Comparison of ENCODE assay signal across 20 cellular contexts in genomic region chr14:95470942-95471499, GRCh38. TPM values are rescaled to one million over a fixed set of nuclear protein-coding genes. Genes with fewer than 3 reads are reported as not detected.
DNase-seq lines count a peak whose midpoint lies in the region; ATAC-seq lines count a peak whose summit lies in the region.
"Had no signal": no experiment of that assay in that cellular context is flagged by ENCODE, and none has a peak within 500 bp of the region (broad histone marks: within the 10 kb centered on the region; RNA-seq: fewer than 3 reads in every experiment).

No MANE protein-coding gene starts in this region.

- H3K9me3 ChIP-seq in muscle layer of duodenum (ENCODE audit: control insufficient read depth in 1 of 2, low read length in 2 of 2), result no peaks in the 10 kb centered on the region
- H3K9me3 ChIP-seq: colonic mucosa, ovary, SK-N-SH, tibial nerve had no signal

- peaks cover 21% of the 10 kb centered on the region for H3K36me3 Mint-ChIP-seq in activated CD4-positive, alpha-beta memory T cell treated with anti-CD3 and anti-CD28 coated beads for 36 hours
- H3K36me3 Mint-ChIP-seq in activated CD4-positive, alpha-beta memory T cell treated with anti-CD3 and anti-CD28 coated beads, Interleukin-2, amount 10 ng/mL, durations not matched to agents 7 days and 5 days (ENCODE audit: low read depth), result peaks cover 71% of the 10 kb centered on the region
- H3K36me3 Mint-ChIP-seq in activated T-helper 17 cell treated with anti-CD3 and anti-CD28 coated beads, Interleukin-2, amount 50 U/mL, for 72 hours (ENCODE audit: low read depth), result peaks cover 91% of the 10 kb centered on the region
- peaks cover 78% of the 10 kb centered on the region for H3K36me3 Mint-ChIP-seq in stimulated activated memory B cell treated with anti-CD40 and anti-IgM and Interleukin-4, amounts not matched to agents 10 μg/mL and 1 μg/mL and 100 μg/mL, for 72 hours
- H3K36me3 Mint-ChIP-seq in natural killer cell treated with Interleukin-12 subunit alpha and Interleukin-12 subunit beta and Interleukin-15 and Interleukin-18, amount 100 ng/mL, for 72 hours, result peaks cover 13% of the 10 kb centered on the region

- no peak overlapping the region for H3K4me3 Mint-ChIP-seq in activated CD4-positive, alpha-beta memory T cell treated with anti-CD3 and anti-CD28 coated beads for 36 hours
- no peak overlapping the region for H3K4me3 Mint-ChIP-seq in activated CD4-positive, alpha-beta memory T cell treated with anti-CD3 and anti-CD28 coated beads, Interleukin-2, amount 10 ng/mL, durations not matched to agents 7 days and 5 days
- H3K4me3 Mint-ChIP-seq in activated T-helper 17 cell treated with anti-CD3 and anti-CD28 coated beads, Interleukin-2, amount 50 U/mL, for 72 hours, result no peak overlapping the region
- no peak overlapping the region for H3K4me3 Mint-ChIP-seq in stimulated activated memory B cell treated with anti-CD40 and anti-IgM and Interleukin-4, amounts not matched to agents 10 μg/mL and 1 μg/mL and 100 μg/mL, for 72 hours
- no peak overlapping the region for H3K4me3 Mint-ChIP-seq in natural killer cell treated with Interleukin-12 subunit alpha and Interleukin-12 subunit beta and Interleukin-15 and Interleukin-18, amount 100 ng/mL, for 72 hours

- no peak for DNase-seq in activated CD4-positive, alpha-beta memory T cell treated with anti-CD3 and anti-CD28 coated beads for 36 hours
- DNase-seq in activated CD4-positive, alpha-beta memory T cell treated with anti-CD3 and anti-CD28 coated beads, Interleukin-2, amount 10 ng/mL, durations not matched to agents 7 days and 5 days, result no peak
- no peak for DNase-seq in natural killer cell treated with Interleukin-12 subunit alpha and Interleukin-12 subunit beta and Interleukin-15 and Interleukin-18, amount 100 ng/mL, for 72 hours (ENCODE audit: low spot score)
- DNase-seq in SHP77 treated with DMSO at 0.1 percent for 48 hours (lab: John Stamatoyannopoulos, UW) (no peak), NCI-H524 (lab: John Stamatoyannopoulos, UW) (no peak)
- DNase-seq: colonic mucosa; DMS79; NCI-H1417 treated with DMSO at 0.1 percent for 48 hours; NCI-H82; PC-9; SK-N-SH; small intestine; stimulated activated CD8-positive, alpha-beta memory T cell treated with anti-CD3 and anti-CD28 coated beads, Interleukin-4, amount 100 ng/mL, for 48 hours; T1000 had no signal

- no peak overlapping the region for H3K4me3 ChIP-seq in muscle layer of duodenum (ENCODE audit: low read depth in 1 of 2, low read length in 2 of 2)
- H3K4me3 ChIP-seq: colonic mucosa, ovary, PC-9, tibial nerve had no signal

- POLR2A ChIA-PET in activated CD4-positive, alpha-beta memory T cell treated with anti-CD3 and anti-CD28 coated beads for 36 hours (lab: Charles Lee), result no interaction called here
- POLR2A ChIA-PET in activated CD4-positive, alpha-beta memory T cell treated with anti-CD3 and anti-CD28 coated beads, Interleukin-2, amount 10 ng/mL, durations not matched to agents 7 days and 5 days (lab: Charles Lee), result interaction anchor here (0.7 to 1.5 kb wide), 3 partner anchors 19 to 63 kb away, joined by 3 to 4 read pairs (median 3); no protein-coding TSS in a partner anchor

- no peaks in the 10 kb centered on the region for H3K9me3 Mint-ChIP-seq in activated CD4-positive, alpha-beta memory T cell treated with anti-CD3 and anti-CD28 coated beads for 36 hours
- no peaks in the 10 kb centered on the region for H3K9me3 Mint-ChIP-seq in activated CD4-positive, alpha-beta memory T cell treated with anti-CD3 and anti-CD28 coated beads, Interleukin-2, amount 10 ng/mL, durations not matched to agents 7 days and 5 days
- H3K9me3 Mint-ChIP-seq in activated T-helper 17 cell treated with anti-CD3 and anti-CD28 coated beads, Interleukin-2, amount 50 U/mL, for 72 hours, result no peaks in the 10 kb centered on the region
- H3K9me3 Mint-ChIP-seq in stimulated activated memory B cell treated with anti-CD40 and anti-IgM and Interleukin-4, amounts not matched to agents 10 μg/mL and 1 μg/mL and 100 μg/mL, for 72 hours, result no peaks in the 10 kb centered on the region
- no peaks in the 10 kb centered on the region for H3K9me3 Mint-ChIP-seq in natural killer cell treated with Interleukin-12 subunit alpha and Interleukin-12 subunit beta and Interleukin-15 and Interleukin-18, amount 100 ng/mL, for 72 hours

- H3K4me1 ChIP-seq in muscle layer of duodenum (ENCODE audit: control insufficient read depth in 1 of 2, insufficient read depth in 2 of 2, low read length in 2 of 2), result peaks cover 0 to 5% of the 10 kb centered on the region in 2 donors

- CTCF ChIA-PET in activated CD4-positive, alpha-beta memory T cell treated with anti-CD3 and anti-CD28 coated beads for 36 hours (lab: Charles Lee), result interaction anchor here (0.6 to 0.7 kb wide), 2 partner anchors 26 to 136 kb away, joined by 3 read pairs; no protein-coding TSS in a partner anchor
- CTCF ChIA-PET in activated CD4-positive, alpha-beta memory T cell treated with anti-CD3 and anti-CD28 coated beads, Interleukin-2, amount 10 ng/mL, durations not matched to agents 7 days and 5 days (lab: Charles Lee), result interaction anchor here (0.9 kb wide), 1 partner anchor 56 kb away, joined by 3 read pairs; no protein-coding TSS in a partner anchor

- H3K36me3 ChIP-seq in muscle layer of duodenum (ENCODE audit: control insufficient read depth in 1 of 2, insufficient read depth in 2 of 2, low read length in 2 of 2), result peaks cover 5 to 29% of the 10 kb centered on the region in 2 donors
- H3K36me3 ChIP-seq: ovary had no signal

- H3K27me3 ChIP-seq in muscle layer of duodenum (ENCODE audit: low read depth, low read length), result no peaks in the 10 kb centered on the region
- H3K27me3 ChIP-seq: colonic mucosa, ovary, tibial nerve had no signal

- H3K27me3 Mint-ChIP-seq in activated CD4-positive, alpha-beta memory T cell treated with anti-CD3 and anti-CD28 coated beads for 36 hours, result no peaks in the 10 kb centered on the region
- no peaks in the 10 kb centered on the region for H3K27me3 Mint-ChIP-seq in activated CD4-positive, alpha-beta memory T cell treated with anti-CD3 and anti-CD28 coated beads, Interleukin-2, amount 10 ng/mL, durations not matched to agents 7 days and 5 days
- H3K27me3 Mint-ChIP-seq in activated T-helper 17 cell treated with anti-CD3 and anti-CD28 coated beads, Interleukin-2, amount 50 U/mL, for 72 hours, result no peaks in the 10 kb centered on the region
- no peaks in the 10 kb centered on the region for H3K27me3 Mint-ChIP-seq in stimulated activated memory B cell treated with anti-CD40 and anti-IgM and Interleukin-4, amounts not matched to agents 10 μg/mL and 1 μg/mL and 100 μg/mL, for 72 hours
- no peaks in the 10 kb centered on the region for H3K27me3 Mint-ChIP-seq in natural killer cell treated with Interleukin-12 subunit alpha and Interleukin-12 subunit beta and Interleukin-15 and Interleukin-18, amount 100 ng/mL, for 72 hours

- peaks cover 17% of the 10 kb centered on the region for H3K4me1 Mint-ChIP-seq in activated CD4-positive, alpha-beta memory T cell treated with anti-CD3 and anti-CD28 coated beads for 36 hours (ENCODE audit: low read depth)
- peaks cover 9% of the 10 kb centered on the region for H3K4me1 Mint-ChIP-seq in activated CD4-positive, alpha-beta memory T cell treated with anti-CD3 and anti-CD28 coated beads, Interleukin-2, amount 10 ng/mL, durations not matched to agents 7 days and 5 days
- H3K4me1 Mint-ChIP-seq in activated T-helper 17 cell treated with anti-CD3 and anti-CD28 coated beads, Interleukin-2, amount 50 U/mL, for 72 hours, result peaks cover 26% of the 10 kb centered on the region
- H3K4me1 Mint-ChIP-seq in stimulated activated memory B cell treated with anti-CD40 and anti-IgM and Interleukin-4, amounts not matched to agents 10 μg/mL and 1 μg/mL and 100 μg/mL, for 72 hours, result peaks cover 29% of the 10 kb centered on the region
- peaks cover 0 to 8% of the 10 kb centered on the region in 2 donors for H3K4me1 Mint-ChIP-seq in natural killer cell treated with Interleukin-12 subunit alpha and Interleukin-12 subunit beta and Interleukin-15 and Interleukin-18, amount 100 ng/mL, for 72 hours (ENCODE audit: low read depth in 2 of 2)

- ATAC-seq in activated T-helper 17 cell treated with anti-CD3 and anti-CD28 coated beads, Interleukin-2, amount 50 U/mL, for 72 hours (replicated peaks), result no peak
- ATAC-seq in stimulated activated memory B cell treated with anti-CD40 and anti-IgM and Interleukin-4, amounts not matched to agents 10 μg/mL and 1 μg/mL and 100 μg/mL, for 72 hours, result no peak
- ATAC-seq in natural killer cell treated with Interleukin-12 subunit alpha and Interleukin-12 subunit beta and Interleukin-15 and Interleukin-18, amount 100 ng/mL, for 72 hours, result no peak
- ATAC-seq: activated CD4-positive, CD25-positive, alpha-beta regulatory T cell treated with anti-CD3 and anti-CD28 coated beads, Interleukin-2, amount 50 U/mL, for 24 hours had no signal

- H3K27ac Mint-ChIP-seq in activated CD4-positive, alpha-beta memory T cell treated with anti-CD3 and anti-CD28 coated beads for 36 hours, result peak overlapping the region; percentile 45
- no peak overlapping the region for H3K27ac Mint-ChIP-seq in activated CD4-positive, alpha-beta memory T cell treated with anti-CD3 and anti-CD28 coated beads, Interleukin-2, amount 10 ng/mL, durations not matched to agents 7 days and 5 days
- peak overlapping the region; percentile 84 for H3K27ac Mint-ChIP-seq in activated T-helper 17 cell treated with anti-CD3 and anti-CD28 coated beads, Interleukin-2, amount 50 U/mL, for 72 hours
- peak overlapping the region; percentile 2 for H3K27ac Mint-ChIP-seq in stimulated activated memory B cell treated with anti-CD40 and anti-IgM and Interleukin-4, amounts not matched to agents 10 μg/mL and 1 μg/mL and 100 μg/mL, for 72 hours
- H3K27ac Mint-ChIP-seq in natural killer cell treated with Interleukin-12 subunit alpha and Interleukin-12 subunit beta and Interleukin-15 and Interleukin-18, amount 100 ng/mL, for 72 hours, result no peak overlapping the region

- H3K27ac ChIP-seq in muscle layer of duodenum (ENCODE audit: low read length), result peak overlapping the region; percentile 23
- H3K27ac ChIP-seq: colonic mucosa, ovary, PC-9 had no signal

- intact Hi-C loops in activated CD4-positive, alpha-beta memory T cell treated with anti-CD3 and anti-CD28 coated beads for 36 hours (cut with micrococcal nuclease), result no loop called here

RNA-seq across cellular contexts. Expression of gene SYNE3, which starts 45.4 kb away (rescaled TPM):
- 10 to 100 TPM; 35.3 to 37.3 TPM for total RNA-seq in activated CD4-positive, alpha-beta memory T cell treated with anti-CD3 and anti-CD28 coated beads for 36 hours
- total RNA-seq in activated CD4-positive, alpha-beta memory T cell treated with anti-CD3 and anti-CD28 coated beads, Interleukin-2, amount 10 ng/mL, durations not matched to agents 7 days and 5 days, result 10 to 100 TPM; 86.2 to 89.5 TPM
- 10 to 100 TPM; 78.9 to 79.1 TPM for total RNA-seq in activated T-helper 17 cell treated with anti-CD3 and anti-CD28 coated beads, Interleukin-2, amount 50 U/mL, for 72 hours
- 10 to 100 TPM; 46.9 to 62.4 TPM for total RNA-seq in natural killer cell treated with Interleukin-12 subunit alpha and Interleukin-12 subunit beta and Interleukin-15 and Interleukin-18, amount 100 ng/mL, for 72 hours

Comparison
In these comparisons a context has a peak if more than half of its experiments do, and no peak if none do; other contexts are left out.
1. H3K27ac Mint-ChIP-seq: peak in activated CD4-positive, alpha-beta memory T cell treated with anti-CD3 and anti-CD28 coated beads for 36 hours (single experiment), activated T-helper 17 cell treated with anti-CD3 and anti-CD28 coated beads, Interleukin-2, amount 50 U/mL, for 72 hours (single experiment) and stimulated activated memory B cell treated with anti-CD40 and anti-IgM and Interleukin-4, amounts not matched to agents 10 μg/mL and 1 μg/mL and 100 μg/mL, for 72 hours (single experiment); none in activated CD4-positive, alpha-beta memory T cell treated with anti-CD3 and anti-CD28 coated beads, Interleukin-2, amount 10 ng/mL, durations not matched to agents 7 days and 5 days (single experiment) and natural killer cell treated with Interleukin-12 subunit alpha and Interleukin-12 subunit beta and Interleukin-15 and Interleukin-18, amount 100 ng/mL, for 72 hours (0 of 2).